ENCODE assay signal across 11 cellular contexts in the genomic region with DNA sequence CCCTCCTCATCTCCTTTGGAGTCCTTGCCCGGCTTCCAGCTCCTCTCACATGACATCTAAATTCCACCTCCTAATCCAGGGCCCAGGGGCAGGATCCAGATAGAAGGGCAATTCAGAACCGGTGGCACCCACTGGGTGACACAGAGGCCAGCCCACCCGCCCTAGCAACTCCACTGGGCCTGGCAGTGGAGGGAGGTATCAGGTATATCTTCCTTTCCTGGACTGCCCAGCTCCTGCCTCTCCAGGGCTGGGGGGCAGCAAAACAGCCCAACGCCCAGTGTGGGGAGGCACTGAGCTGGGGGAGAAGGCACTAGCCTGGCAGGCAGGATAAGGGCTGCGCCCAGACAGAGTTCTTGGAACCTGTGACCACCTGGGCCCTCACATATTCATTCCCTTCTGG. TPM values are rescaled to one million over a fixed set of nuclear protein-coding genes. Genes with fewer than 3 reads are reported as not detected.
DNase-seq lines count a peak whose midpoint lies in the region; ATAC-seq and TF ChIP-seq lines count a peak whose summit lies in the region.
"Had no signal": no experiment of that assay in that cellular context is flagged by ENCODE, and none has a peak within 500 bp of the region (broad histone marks: within the 10 kb centered on the region; RNA-seq: fewer than 3 reads in every experiment).

No MANE protein-coding gene starts in this region.

- no peak overlapping the region for H3K4me3 ChIP-seq in CD8-positive, alpha-beta memory T cell (ENCODE audit: low read length)
- H3K4me3 ChIP-seq in heart left ventricle (no peak overlapping the region), gastrocnemius medialis (no peak overlapping the region)

- peak overlapping the region in 5 of 8 donors; percentile 48 to 86 (median 76) for H3K27ac Mint-ChIP-seq in CD8-positive, alpha-beta memory T cell
- peak overlapping the region; percentile 84 for H3K27ac Mint-ChIP-seq in activated T-helper 1 cell treated with anti-CD3 and anti-CD28 coated beads, Interleukin-12 subunit alpha, Interleukin-12 subunit beta, Interleukin-2, Interleukin-4 antibody, amounts not matched to agents 30 ng/mL and 10 ng/mL and 1 ng/mL, durations not matched to agents 14 hours and 24 hours and 36 hours

- H3K27ac ChIP-seq in CD8-positive, alpha-beta memory T cell (ENCODE audit: low read depth, low read length) = no peak overlapping the region
- H3K27ac ChIP-seq in heart left ventricle = peak overlapping the region in 11 of 12 donors; percentile 68 to 91 (median 77)
- peak overlapping the region; percentile 56 to 73 (median 71) for H3K27ac ChIP-seq in gastrocnemius medialis
- H3K27ac ChIP-seq: KMS-11 had no signal

- TF ChIP-seq POLR2A in heart left ventricle (IDR thresholded peaks at IDR 0.05) (no peak), gastrocnemius medialis (IDR thresholded peaks at IDR 0.05) (no peak)

- 67 to 80% (median 70%) methylated on average over 4 to 5 of the region's 5 CpGs for WGBS in heart left ventricle, 4 donors

- peaks cover 28 to 44% (median 38%) of the 10 kb centered on the region in 3 donors for H3K4me1 Mint-ChIP-seq in CD8-positive, alpha-beta memory T cell
- H3K4me1 Mint-ChIP-seq in activated T-helper 1 cell treated with anti-CD3 and anti-CD28 coated beads, Interleukin-12 subunit alpha, Interleukin-12 subunit beta, Interleukin-2, Interleukin-4 antibody, amounts not matched to agents 30 ng/mL and 10 ng/mL and 1 ng/mL, durations not matched to agents 14 hours and 24 hours and 36 hours (ENCODE audit: low read depth) = peaks cover 44% of the 10 kb centered on the region

- ATAC-seq in heart left ventricle (peak in 1 of 4 donors; percentile 16), gastrocnemius medialis (no peak), GM18907 (IDR thresholded peaks at IDR 0.05; ENCODE audit: unreplicated experiment) (no peak), GM18867 (IDR thresholded peaks at IDR 0.05; ENCODE audit: unreplicated experiment) (no peak), HG03108 (IDR thresholded peaks at IDR 0.05; ENCODE audit: unreplicated experiment) (no peak)

- no peaks in the 10 kb centered on the region for H3K9me3 ChIP-seq in CD8-positive, alpha-beta memory T cell (ENCODE audit: low read length)
- H3K9me3 ChIP-seq in heart left ventricle (no peaks in the 10 kb centered on the region), gastrocnemius medialis (no peaks in the 10 kb centered on the region)

- H3K27me3 Mint-ChIP-seq in CD8-positive, alpha-beta memory T cell = no peaks in the 10 kb centered on the region
- no peaks in the 10 kb centered on the region for H3K27me3 Mint-ChIP-seq in activated T-helper 1 cell treated with anti-CD3 and anti-CD28 coated beads, Interleukin-12 subunit alpha, Interleukin-12 subunit beta, Interleukin-2, Interleukin-4 antibody, amounts not matched to agents 30 ng/mL and 10 ng/mL and 1 ng/mL, durations not matched to agents 14 hours and 24 hours and 36 hours (ENCODE audit: insufficient read depth)

- H3K4me3 Mint-ChIP-seq in CD8-positive, alpha-beta memory T cell = no peak overlapping the region
- peak overlapping the region; percentile 20 for H3K4me3 Mint-ChIP-seq in activated T-helper 1 cell treated with anti-CD3 and anti-CD28 coated beads, Interleukin-12 subunit alpha, Interleukin-12 subunit beta, Interleukin-2, Interleukin-4 antibody, amounts not matched to agents 30 ng/mL and 10 ng/mL and 1 ng/mL, durations not matched to agents 14 hours and 24 hours and 36 hours

- DNase-seq in CD8-positive, alpha-beta memory T cell = no peak
- DNase-seq in activated T-helper 1 cell treated with anti-CD3 and anti-CD28 coated beads, Interleukin-12 subunit alpha, Interleukin-12 subunit beta, Interleukin-2, Interleukin-4 antibody, amounts not matched to agents 30 ng/mL and 10 ng/mL and 1 ng/mL, durations not matched to agents 14 hours and 24 hours and 36 hours (ENCODE audit: low spot score) = no peak
- DNase-seq in heart left ventricle = peak in 3 of 5 donors; percentile 21 to 41 (median 24)
- no peak for DNase-seq in gastrocnemius medialis
- no peak for DNase-seq in COLO829 (ENCODE audit: low spot score)
- DNase-seq: DMS79 treated with DMSO at 0.1 percent for 48 hours, hippocampal formation had no signal

- CTCF ChIA-PET in CD8-positive, alpha-beta memory T cell (lab: Charles Lee) = no interaction called here

- peaks cover 40% of the 10 kb centered on the region for H3K4me1 ChIP-seq in CD8-positive, alpha-beta memory T cell (ENCODE audit: insufficient read depth, low read length)
- H3K4me1 ChIP-seq in heart left ventricle = peaks cover 12 to 67% (median 42%) of the 10 kb centered on the region in 12 donors
- peaks cover 22% of the 10 kb centered on the region in 2 donors for H3K4me1 ChIP-seq in gastrocnemius medialis

- H3K36me3 ChIP-seq in CD8-positive, alpha-beta memory T cell (ENCODE audit: insufficient read depth, low read length) = no peaks in the 10 kb centered on the region
- H3K36me3 ChIP-seq in heart left ventricle = peaks cover 0 to 18% (median 8%) of the 10 kb centered on the region in 9 donors
- peaks cover 0 to 5% of the 10 kb centered on the region in 2 donors for H3K36me3 ChIP-seq in gastrocnemius medialis

- in situ Hi-C loops in gastrocnemius medialis (cut with MboI; ENCODE audit: low sequenced_read_pairs in 4 of 4) = no loop called here

- no peaks in the 10 kb centered on the region for H3K9me3 Mint-ChIP-seq in CD8-positive, alpha-beta memory T cell
- H3K9me3 Mint-ChIP-seq in activated T-helper 1 cell treated with anti-CD3 and anti-CD28 coated beads, Interleukin-12 subunit alpha, Interleukin-12 subunit beta, Interleukin-2, Interleukin-4 antibody, amounts not matched to agents 30 ng/mL and 10 ng/mL and 1 ng/mL, durations not matched to agents 14 hours and 24 hours and 36 hours = no peaks in the 10 kb centered on the region

- TF ChIP-seq CTCF in heart left ventricle (IDR thresholded peaks at IDR 0.05) (no peak), gastrocnemius medialis (IDR thresholded peaks at IDR 0.05 in 4 of 5, conservative IDR thresholded peaks at IDR 0.05 in 1 of 5) (no peak)

- intact Hi-C loops in activated T-helper 1 cell treated with anti-CD3 and anti-CD28 coated beads, Interleukin-12 subunit alpha, Interleukin-12 subunit beta, Interleukin-2, Interleukin-4 antibody, amounts not matched to agents 30 ng/mL and 10 ng/mL and 1 ng/mL, durations not matched to agents 14 hours and 24 hours and 36 hours (cut with micrococcal nuclease) = no loop called here
- intact Hi-C loops in heart left ventricle (cut with DNase I) = no loop called here
- intact Hi-C loops in gastrocnemius medialis (cut with DNase I; ENCODE audit: low total_unique reads) = no loop called here

- POLR2A ChIA-PET in CD8-positive, alpha-beta memory T cell (lab: Charles Lee) = interaction anchor here (1.3 kb wide), 1 partner anchor 8 kb away, joined by 4 read pairs; no protein-coding TSS in a partner anchor

- H3K36me3 Mint-ChIP-seq in CD8-positive, alpha-beta memory T cell = peaks cover 0 to 19% (median 2%) of the 10 kb centered on the region in 3 donors
- peaks cover 4% of the 10 kb centered on the region for H3K36me3 Mint-ChIP-seq in activated T-helper 1 cell treated with anti-CD3 and anti-CD28 coated beads, Interleukin-12 subunit alpha, Interleukin-12 subunit beta, Interleukin-2, Interleukin-4 antibody, amounts not matched to agents 30 ng/mL and 10 ng/mL and 1 ng/mL, durations not matched to agents 14 hours and 24 hours and 36 hours (ENCODE audit: low read depth)

- no peaks in the 10 kb centered on the region for H3K27me3 ChIP-seq in CD8-positive, alpha-beta memory T cell (ENCODE audit: insufficient read depth, low read length, poor library complexity, severe bottlenecking)
- H3K27me3 ChIP-seq in heart left ventricle (no peaks in the 10 kb centered on the region), gastrocnemius medialis (no peaks in the 10 kb centered on the region)

RNA-seq across cellular contexts. Expression of gene TRIM8, which starts 10.4 kb away (rescaled TPM):
- total RNA-seq in CD8-positive, alpha-beta memory T cell = 10 to 100 TPM; 72.0 to 74.5 TPM
- 63.9 TPM for polyA plus RNA-seq in CD8-positive, alpha-beta memory T cell
- 108 and 111 TPM in 2 replicates for total RNA-seq in activated T-helper 1 cell treated with anti-CD3 and anti-CD28 coated beads, Interleukin-12 subunit alpha, Interleukin-12 subunit beta, Interleukin-2, Interleukin-4 antibody, amounts not matched to agents 30 ng/mL and 10 ng/mL and 1 ng/mL, durations not matched to agents 14 hours and 24 hours and 36 hours
- 100 to 1,000 TPM in 6 of 9 donors, 10 to 100 TPM in 3; 91.5 to 225 (median 107) TPM for total RNA-seq in heart left ventricle
- 10 to 100 TPM; 38.9 to 94.6 TPM for polyA plus RNA-seq in heart left ventricle
- total RNA-seq in gastrocnemius medialis = 100 to 1,000 TPM; 113 to 222 (median 138) TPM

Comparison
In these comparisons a context has a peak if more than half of its experiments do, and no peak if none do; other contexts are left out.
1. DNase-seq: peak in heart left ventricle (3 of 5); none in CD8-positive, alpha-beta memory T cell (0 of 5), activated T-helper 1 cell treated with anti-CD3 and anti-CD28 coated beads, Interleukin-12 subunit alpha, Interleukin-12 subunit beta, Interleukin-2, Interleukin-4 antibody, amounts not matched to agents 30 ng/mL and 10 ng/mL and 1 ng/mL, durations not matched to agents 14 hours and 24 hours and 36 hours (single experiment), gastrocnemius medialis (0 of 2) and COLO829 (single experiment).